21 cellular contexts compared by ENCODE assay signal in the genomic region with DNA sequence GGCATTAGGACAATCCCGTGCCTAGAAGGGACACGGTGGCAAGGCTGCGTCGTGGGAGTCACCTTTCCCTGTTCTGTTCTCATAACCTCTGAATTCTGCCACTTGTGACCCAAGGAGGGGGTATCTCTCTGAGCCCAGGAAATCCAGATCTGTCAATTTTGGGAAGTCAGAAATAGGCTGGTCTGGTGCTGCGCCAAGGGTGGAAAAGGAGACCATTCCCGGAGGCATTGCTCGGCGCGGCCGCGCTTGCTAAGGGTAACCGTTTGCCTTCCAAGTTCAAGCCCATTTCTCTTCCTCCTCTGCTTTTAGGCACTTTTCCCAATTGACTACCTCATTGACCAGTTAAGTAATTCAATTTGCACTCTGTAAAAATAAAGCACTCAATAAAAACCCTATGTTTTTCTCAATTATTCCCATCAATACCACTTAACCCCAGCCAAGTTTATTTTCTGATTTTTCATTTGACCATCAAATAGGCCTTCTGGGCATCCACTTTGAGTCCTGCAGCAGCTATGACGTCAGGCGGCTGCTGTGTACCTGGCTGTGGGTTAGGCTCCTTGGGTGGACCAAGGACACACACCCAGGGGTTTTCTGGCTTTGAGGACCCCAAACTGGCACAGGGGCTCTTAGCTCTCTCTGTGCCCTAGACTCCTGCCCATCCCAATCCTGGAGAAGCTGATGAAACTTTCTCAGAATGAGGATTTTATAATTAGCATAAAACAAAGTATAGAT. TPM values are rescaled to one million over a fixed set of nuclear protein-coding genes. Genes with fewer than 3 reads are reported as not detected.
A peak's percentile ranks its signal among the peaks of the same experiment; 100 is the strongest.
DNase-seq lines count a peak whose midpoint lies in the region; ATAC-seq, FAIRE-seq and TF ChIP-seq lines count a peak whose summit lies in the region.
"Had no signal": no experiment of that assay in that cellular context is flagged by ENCODE, and none has a peak within 500 bp of the region (broad histone marks: within the 10 kb centered on the region; RNA-seq: fewer than 3 reads in every experiment).

No MANE protein-coding gene starts in this region.

- no peaks in the 10 kb centered on the region for H3K79me2 ChIP-seq in SK-N-SH (ENCODE audit: insufficient read depth)
- H3K79me2 ChIP-seq in astrocyte (ENCODE audit: insufficient read depth, low read length) = peaks cover 21% of the 10 kb centered on the region
- no peaks in the 10 kb centered on the region for H3K79me2 ChIP-seq in smooth muscle cell (ENCODE audit: low read depth)

- POLR2A ChIA-PET in SK-N-SH (lab: Yijun Ruan, JAX) = no interaction called here

- H2AFZ ChIP-seq in SK-N-SH (ENCODE audit: low read depth) (no peak overlapping the region), astrocyte (ENCODE audit: low read depth, low read length) (no peak overlapping the region), smooth muscle cell (ENCODE audit: low read depth) (no peak overlapping the region)
- H2AFZ ChIP-seq: GM23248 had no signal

- WGBS in SK-N-SH (ENCODE audit: low lambda C conversion rate) = 97% methylated on average over 13 of the region's 14 CpGs
- WGBS in smooth muscle cell (ENCODE audit: low lambda C conversion rate) = 95% methylated on average over 14 of the region's 14 CpGs

- peaks cover 33% of the 10 kb centered on the region for H3F3A ChIP-seq in SK-N-SH (replicated peaks; ENCODE audit: insufficient read depth)
- H3F3A ChIP-seq in smooth muscle cell (ENCODE audit: low read depth) = peaks cover 21% of the 10 kb centered on the region

- no peak overlapping the region for H3K9ac ChIP-seq in SK-N-SH
- no peak overlapping the region for H3K9ac ChIP-seq in astrocyte (ENCODE audit: low read length)
- no peak overlapping the region for H3K9ac ChIP-seq in smooth muscle cell (ENCODE audit: low read depth)
- H3K9ac ChIP-seq: GM23248 had no signal

- TF ChIP-seq EP300 in SK-N-SH (IDR thresholded peaks at IDR 0.05; ENCODE audit: borderline replicate concordance in 1 of 2, low read depth in 1 of 2, low read length in 1 of 2) = no peak

- H3K9me2 ChIP-seq in SK-N-SH = no peaks in the 10 kb centered on the region

- H4K20me1 ChIP-seq in SK-N-SH (ENCODE audit: insufficient read depth) (no peaks in the 10 kb centered on the region), astrocyte (ENCODE audit: insufficient read depth, low read length) (no peaks in the 10 kb centered on the region), smooth muscle cell (ENCODE audit: low read depth) (no peaks in the 10 kb centered on the region)

- no peak overlapping the region for H3K27ac ChIP-seq in SK-N-SH (ENCODE audit: low read depth in 2 of 2, low read length in 1 of 2)
- no peak overlapping the region for H3K27ac ChIP-seq in astrocyte (ENCODE audit: low read depth, low read length)
- H3K27ac ChIP-seq in lower lobe of right lung = no peak overlapping the region
- H3K27ac ChIP-seq in smooth muscle cell (ENCODE audit: low read depth) = peak overlapping the region; percentile 95
- H3K27ac ChIP-seq: 22Rv1 had no signal

- H3K4me1 ChIP-seq in SK-N-SH (ENCODE audit: control insufficient read depth in 1 of 2, insufficient read depth in 2 of 2, low read depth in 1 of 2, low read length in 1 of 2) (peaks cover 19 to 33% of the 10 kb centered on the region in 2 experiments; a peak in 2 of 4 replicates), astrocyte (ENCODE audit: insufficient read depth, low read length) (peaks cover 59% of the 10 kb centered on the region), lower lobe of right lung (peaks cover 11% of the 10 kb centered on the region), smooth muscle cell (ENCODE audit: low read depth) (peaks cover 47% of the 10 kb centered on the region)

- no peak overlapping the region for H3K4me3 Mint-ChIP-seq in astrocyte (ENCODE audit: unreplicated experiment)
- H3K4me3 Mint-ChIP-seq: CD14-positive monocyte; CD8-positive, alpha-beta T cell had no signal

- ATAC-seq in SK-N-SH treated with all-trans-retinoic acid at 6 μM for 48 hours (no peak), lower lobe of right lung (no peak)
- ATAC-seq: CD8-positive, alpha-beta T cell had no signal

- intact Hi-C loops in lower lobe of right lung (cut with DNase I) = no loop called here

- H3K27me3 Mint-ChIP-seq in astrocyte (ENCODE audit: low read depth, unreplicated experiment) = no peaks in the 10 kb centered on the region

- DNase-seq in SK-N-SH (no peak), astrocyte (ENCODE audit: low read depth) (no peak), lower lobe of right lung (peak; percentile 17), smooth muscle cell (lab: John Stamatoyannopoulos, UW; ENCODE audit: unreplicated experiment) (no peak), NCI-H1092 treated with DMSO at 0.1 percent for 48 hours (lab: John Stamatoyannopoulos, UW) (no peak), dermis blood vessel endothelial cell (no peak), NCI-H748 (lab: John Stamatoyannopoulos, UW; ENCODE audit: unreplicated experiment) (no peak)
- DNase-seq: CD8-positive, alpha-beta T cell; COR-L47; DMS153; DMS79 treated with DMSO at 0.1 percent for 48 hours; EL; GM23248; H7 had no signal

- H3K36me3 Mint-ChIP-seq in astrocyte (ENCODE audit: low read depth, unreplicated experiment) = peaks cover 6% of the 10 kb centered on the region
- H3K36me3 Mint-ChIP-seq: CD14-positive monocyte; CD8-positive, alpha-beta T cell had no signal

- no peak for FAIRE-seq in astrocyte (lab: Jason Lieb, UNC)
- FAIRE-seq: D721Med, G401.6, GM12892, HTR-8/SVneo had no signal

- no peaks in the 10 kb centered on the region for H3K9me3 Mint-ChIP-seq in astrocyte (ENCODE audit: unreplicated experiment)
- H3K9me3 Mint-ChIP-seq: CD8-positive, alpha-beta T cell had no signal

- no peak for TF ChIP-seq RAD21 in SK-N-SH (IDR thresholded peaks at IDR 0.05; ENCODE audit: low read length)

- H3K4me2 ChIP-seq in SK-N-SH = 0 out of 2 replicates have a peak overlapping the region, but pooled peaks have one; percentile 64
- H3K4me2 ChIP-seq in astrocyte (ENCODE audit: low read length) = no peak overlapping the region
- H3K4me2 ChIP-seq in smooth muscle cell = no peak overlapping the region

- H3K27me3 ChIP-seq in SK-N-SH (ENCODE audit: insufficient read depth) (no peaks in the 10 kb centered on the region), astrocyte (ENCODE audit: insufficient read depth, low read length) (no peaks in the 10 kb centered on the region), lower lobe of right lung (ENCODE audit: low read depth) (no peaks in the 10 kb centered on the region), smooth muscle cell (ENCODE audit: low read depth) (no peaks in the 10 kb centered on the region)

- H3K4me3 ChIP-seq in SK-N-SH (ENCODE audit: low read depth in 2 of 2, low read length in 1 of 2) = no peak overlapping the region
- no peak overlapping the region for H3K4me3 ChIP-seq in astrocyte (ENCODE audit: insufficient read depth, low read depth, low read length)
- H3K4me3 ChIP-seq in lower lobe of right lung = no peak overlapping the region
- no peak overlapping the region for H3K4me3 ChIP-seq in smooth muscle cell
- H3K4me3 ChIP-seq: GM23248 had no signal

- peaks cover 53% of the 10 kb centered on the region for H3K4me1 Mint-ChIP-seq in astrocyte (ENCODE audit: low read depth, unreplicated experiment)
- H3K4me1 Mint-ChIP-seq: CD14-positive monocyte had no signal

- CTCF ChIA-PET in SK-N-SH (lab: Yijun Ruan, JAX) = interaction anchor here (2.2 to 6.5 kb wide), 3 partner anchors 11 to 92 kb away, joined by 5 to 44 read pairs (median 9); a partner anchor contains a TSS

- TF ChIP-seq CTCF in SK-N-SH (IDR thresholded peaks at IDR 0.05) (no peak), astrocyte (IDR thresholded peaks at IDR 0.05; ENCODE audit: insufficient read depth, low read depth, low read length) (no peak), lower lobe of right lung (IDR thresholded peaks at IDR 0.05) (no peak), smooth muscle cell (IDR thresholded peaks at IDR 0.05; ENCODE audit: borderline replicate concordance, insufficient read depth, poor library complexity, severe bottlenecking) (no peak)

- H3K9me3 ChIP-seq in SK-N-SH = no peaks in the 10 kb centered on the region
- H3K9me3 ChIP-seq in astrocyte (ENCODE audit: insufficient read depth, low read depth, low read length) = no peaks in the 10 kb centered on the region
- no peaks in the 10 kb centered on the region for H3K9me3 ChIP-seq in lower lobe of right lung
- no peaks in the 10 kb centered on the region for H3K9me3 ChIP-seq in smooth muscle cell (replicated peaks; ENCODE audit: low read depth)

- H3K27ac Mint-ChIP-seq in astrocyte (ENCODE audit: unreplicated experiment) = peak overlapping the region; percentile 44
- H3K27ac Mint-ChIP-seq: CD14-positive monocyte; CD8-positive, alpha-beta T cell had no signal

- H3K36me3 ChIP-seq in SK-N-SH (replicated peaks in 1 of 2; ENCODE audit: control insufficient read depth in 1 of 2, insufficient read depth in 2 of 2, low read length in 1 of 2) = no peaks in the 10 kb centered on the region
- no peaks in the 10 kb centered on the region for H3K36me3 ChIP-seq in astrocyte (ENCODE audit: insufficient read depth, low read length)
- H3K36me3 ChIP-seq in lower lobe of right lung = no peaks in the 10 kb centered on the region
- no peaks in the 10 kb centered on the region for H3K36me3 ChIP-seq in smooth muscle cell (ENCODE audit: low read depth)

TF ChIP-seq in SK-N-SH, 30 proteins besides CTCF, POLR2A, EP300 and RAD21 (continues in another document):
- no peak for TF ChIP-seq MXI1 (IDR thresholded peaks at IDR 0.05; ENCODE audit: low read depth, low read length)
- TF ChIP-seq FOSL2 (IDR thresholded peaks at IDR 0.05; ENCODE audit: borderline replicate concordance, low read depth) = no peak
- no peak for TF ChIP-seq FOXM1 (IDR thresholded peaks at IDR 0.05; ENCODE audit: low read depth)
- TF ChIP-seq GABPA (IDR thresholded peaks at IDR 0.05; ENCODE audit: low read depth) = no peak
- TF ChIP-seq, protein P1, sequence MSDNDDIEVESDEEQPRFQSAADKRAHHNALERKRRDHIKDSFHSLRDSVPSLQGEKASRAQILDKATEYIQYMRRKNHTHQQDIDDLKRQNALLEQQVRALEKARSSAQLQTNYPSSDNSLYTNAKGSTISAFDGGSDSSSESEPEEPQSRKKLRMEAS (IDR thresholded peaks at IDR 0.05; ENCODE audit: low read depth) = no peak

TF ChIP-seq in SK-N-SH treated with all-trans-retinoic acid at 6 μM for 48 hours, 23 proteins besides CTCF, POLR2A, EP300 and RAD21 (continues in another document):
- TF ChIP-seq ARNTL (CRISPR knock-in tag; IDR thresholded peaks at IDR 0.05; ENCODE audit: borderline replicate concordance, low read depth) (no peak), ISL1 (CRISPR knock-in tag; IDR thresholded peaks at IDR 0.05) (no peak), ZFP3 (CRISPR knock-in tag; IDR thresholded peaks at IDR 0.05) (no peak), ZNF565 (CRISPR knock-in tag; conservative IDR thresholded peaks at IDR 0.05; ENCODE audit: low read depth) (no peak)

RNA-seq across cellular contexts. Expression of a gene that starts 12.5 kb away (rescaled TPM):
- polyA plus RNA-seq in SK-N-SH (2012; rRNA removed) (0.99 and 1.6 TPM in 2 replicates), smooth muscle cell (5.2 and 5.9 TPM in 2 replicates)
- polyA plus RNA-seq in SK-N-SH (2012; cell fraction: cytosol; rRNA removed) = 0.58 and 0.79 TPM in 2 replicates
- 2.2 and 2.5 TPM in 2 replicates for polyA plus RNA-seq in SK-N-SH (2012; cell fraction: nucleus; rRNA removed)
- total RNA-seq in astrocyte (13.8 and 25.7 TPM in 2 replicates), lower lobe of right lung (5.8 TPM), smooth muscle cell (3.9 and 9.3 TPM in 2 replicates), dermis blood vessel endothelial cell (under 0.01 and 0.05 TPM in 2 replicates)
- total RNA-seq: CD8-positive, alpha-beta T cell had no signal
